Comparison of ENCODE assay signal across 9 cellular contexts in genomic region chr6:110271732-110272022, GRCh38.
"Had no signal": no experiment of that assay in that cellular context is flagged by ENCODE, and none has a peak within 500 bp of the region (broad histone marks: within the 10 kb centered on the region; RNA-seq: fewer than 3 reads in every experiment).

No MANE protein-coding gene starts in this region.

- H3K4me3 Mint-ChIP-seq: GM23338, HFFc6 had no signal

- H3K4me3 ChIP-seq: GM23338, HAP-1 had no signal

- H3K9me3 ChIP-seq: HAP-1 had no signal

- H3K4me2 ChIP-seq: GM23338, KMS-11 had no signal

- H3K27ac ChIP-seq: KMS-11 had no signal

- H2AFZ ChIP-seq: GM23338 had no signal

- FAIRE-seq: HTR-8/SVneo had no signal

- H3K9ac ChIP-seq: KMS-11 had no signal

- H3K27ac Mint-ChIP-seq: GM23338, HFFc6 had no signal

- ATAC-seq: GM23338, HCT116 had no signal

- DNase-seq: H7, HFFc6, Karpas-422, KBM-7 had no signal

- H3K9me3 Mint-ChIP-seq: GM23338, HFFc6 had no signal

- H3K36me3 ChIP-seq: HAP-1 had no signal
